14 cellular contexts compared by ENCODE assay signal in the genomic region with DNA sequence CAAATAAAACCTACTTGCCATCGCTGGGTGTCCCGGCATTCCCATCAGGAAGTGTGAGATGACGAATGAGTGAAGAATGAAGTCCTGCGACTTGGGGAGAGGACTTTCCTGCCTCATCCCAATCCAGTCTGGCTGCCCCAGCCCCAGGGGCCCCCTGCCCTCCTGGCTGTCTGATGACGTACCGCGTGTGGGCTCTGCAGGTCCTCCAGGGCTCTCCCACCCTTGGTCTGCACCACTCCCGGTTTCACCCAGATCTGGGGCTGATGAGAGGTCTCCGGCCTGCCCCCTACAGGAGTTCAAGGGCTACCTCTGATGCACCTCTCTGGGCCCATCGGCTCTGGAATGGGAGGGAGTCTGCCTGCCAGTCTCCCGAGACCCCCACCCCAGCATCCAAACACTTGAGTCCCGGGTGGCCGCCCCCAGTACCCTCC. TPM values are rescaled to one million over a fixed set of nuclear protein-coding genes. Genes with fewer than 3 reads are reported as not detected.
DNase-seq lines count a peak whose midpoint lies in the region; TF ChIP-seq lines count a peak whose summit lies in the region.
"Had no signal": no experiment of that assay in that cellular context is flagged by ENCODE, and none has a peak within 500 bp of the region (broad histone marks: within the 10 kb centered on the region; RNA-seq: fewer than 3 reads in every experiment).

No MANE protein-coding gene starts in this region.

- CTCF ChIA-PET in BJ (lab: Yijun Ruan, JAX), result interaction anchor here (1.1 to 2.8 kb wide), 4 partner anchors 9 to 397 kb away, joined by 3 to 9 read pairs (median 6); no protein-coding TSS in a partner anchor
- CTCF ChIA-PET in RWPE1 (lab: Yijun Ruan, JAX), result interaction anchor here (1.9 kb wide), 1 partner anchor 11 kb away, joined by 9 read pairs; no protein-coding TSS in a partner anchor

- peak; percentile 13; the same call in 1 of the 2 replicates for TF ChIP-seq CTCF in BJ (IDR thresholded peaks at IDR 0.05; ENCODE audit: insufficient read depth, low read depth, low read length)
- TF ChIP-seq CTCF in RWPE1 (conservative IDR thresholded peaks at IDR 0.05; ENCODE audit: low read depth), result no peak

- H3K36me3 ChIP-seq in BJ (ENCODE audit: control insufficient read depth, insufficient read depth, low read length) (no peaks in the 10 kb centered on the region), H7 (replicated peaks; ENCODE audit: control insufficient read depth, insufficient read depth, low read length) (no peaks in the 10 kb centered on the region)
- H3K36me3 ChIP-seq: stomach had no signal

- DNase-seq in BJ (ENCODE audit: low read depth) (no peak), H7 (peak; percentile 87), RWPE1 (ENCODE audit: low spot score) (peak; percentile 54), islet precursor cell (peak; percentile 91), SW 1271 (lab: John Stamatoyannopoulos, UW) (no peak), KG1 (lab: John Stamatoyannopoulos, UW) (no peak), C1 segment of cervical spinal cord (lab: John Stamatoyannopoulos, UW) (no peak)
- no peak for DNase-seq in activated CD8-positive, alpha-beta memory T cell treated with anti-CD3 and anti-CD28 coated beads, Interleukin-2, amount 50 U/mL, for 48 hours
- DNase-seq: activated CD4-positive, alpha-beta T cell treated with anti-CD3 and anti-CD28 coated beads for 1 hour; activated T-cell treated with anti-CD3 and anti-CD28 coated beads for 4 hours; midbrain; NCI-H1092 treated with DMSO at 0.1 percent for 48 hours; occipital lobe; stomach had no signal

- no peak overlapping the region for H3K4me3 ChIP-seq in BJ (ENCODE audit: low read depth, low read length)
- H3K4me3 ChIP-seq in H7 (ENCODE audit: insufficient read depth, low read depth, low read length), result no peak overlapping the region
- H3K4me3 ChIP-seq: stomach had no signal

- H3K27me3 ChIP-seq in BJ (ENCODE audit: control insufficient read depth, insufficient read depth, low read length) (peaks cover 9% of the 10 kb centered on the region), H7 (ENCODE audit: control insufficient read depth, insufficient read depth, low read length) (peaks cover 34% of the 10 kb centered on the region)

- H3K27ac ChIP-seq in RWPE1, result no peak overlapping the region
- H3K27ac ChIP-seq: stomach had no signal

- POLR2A ChIA-PET in BJ (lab: Charles Lee), result no interaction called here
- POLR2A ChIA-PET in RWPE1 (lab: Yijun Ruan, JAX; ENCODE audit: low non-redundant PET), result no interaction called here

RNA-seq across cellular contexts. Expression of gene ATP6V1F, which starts 9.8 kb away (rescaled TPM):
- polyA plus RNA-seq in BJ (2011; rRNA removed), result 192 and 198 TPM in 2 replicates
- polyA minus RNA-seq in BJ (2011; rRNA and poly(A)+ RNA removed), result 38.3 and 44.2 TPM in 2 replicates
- total RNA-seq in H7 (2014; rRNA removed; shearing (Covaris generic)), result 93.5 and 120 TPM in 2 replicates

RNA-seq across cellular contexts. Expression of gene KCP, which starts 38.1 kb away (rescaled TPM):
- polyA plus RNA-seq in BJ (2011; rRNA removed), result 0.02 TPM in 1 of 2 replicates, not detected in the other
- polyA minus RNA-seq in BJ (2011; rRNA and poly(A)+ RNA removed), result not detected in 2 replicates
- total RNA-seq in H7 (2014; rRNA removed; shearing (Covaris generic)), result 2.5 and 3.4 TPM in 2 replicates

RNA-seq across cellular contexts. Expression of gene FLNC, which starts 42.2 kb away (rescaled TPM):
- 24.6 and 58.6 TPM in 2 replicates for polyA plus RNA-seq in BJ (2011; rRNA removed)
- polyA minus RNA-seq in BJ (2011; rRNA and poly(A)+ RNA removed), result 174 and 276 TPM in 2 replicates
- 26.9 and 32.3 TPM in 2 replicates for total RNA-seq in H7 (2014; rRNA removed; shearing (Covaris generic))

Comparison
In these comparisons a context has a peak if more than half of its experiments do, and no peak if none do; other contexts are left out.
1. DNase-seq: peak in H7 (single experiment), RWPE1 (single experiment) and islet precursor cell (single experiment); none in BJ (single experiment), activated CD8-positive, alpha-beta memory T cell treated with anti-CD3 and anti-CD28 coated beads, Interleukin-2, amount 50 U/mL, for 48 hours (single experiment), SW 1271 (0 of 2), KG1 (single experiment) and C1 segment of cervical spinal cord (0 of 14).